ENCODE assay signal across 5 cellular contexts in the genomic region with DNA sequence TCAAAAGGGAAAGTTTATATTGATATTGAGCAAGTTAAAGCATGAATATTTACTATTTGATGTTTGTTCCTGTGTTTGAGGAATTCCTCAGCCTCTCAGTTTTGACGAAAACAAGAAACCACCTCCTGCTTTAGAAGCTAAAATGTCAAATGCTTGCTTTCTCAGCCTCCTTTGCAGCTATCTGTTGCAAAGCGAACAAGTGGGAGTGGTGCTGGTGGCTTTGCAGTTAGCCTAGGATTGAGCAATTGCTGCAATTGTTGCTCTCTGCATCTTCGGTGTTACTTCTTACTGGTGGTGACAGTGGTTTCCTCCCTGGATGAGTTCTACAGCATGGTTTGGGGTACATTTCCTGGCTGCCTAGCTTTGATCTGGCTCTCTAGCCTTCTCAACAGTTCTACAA. TPM values are rescaled to one million over a fixed set of nuclear protein-coding genes. Genes with fewer than 3 reads are reported as not detected.
"Had no signal": no experiment of that assay in that cellular context is flagged by ENCODE, and none has a peak within 500 bp of the region (broad histone marks: within the 10 kb centered on the region; RNA-seq: fewer than 3 reads in every experiment).

No MANE protein-coding gene starts in this region.

RNA-seq across cellular contexts. Expression of a gene that starts 1.8 kb away (rescaled TPM):
- total RNA-seq: HepG2, HT-29, HT1080, IMR-90, K562 had no signal
